Comparison of ENCODE assay signal across 12 cellular contexts in the genomic region with DNA sequence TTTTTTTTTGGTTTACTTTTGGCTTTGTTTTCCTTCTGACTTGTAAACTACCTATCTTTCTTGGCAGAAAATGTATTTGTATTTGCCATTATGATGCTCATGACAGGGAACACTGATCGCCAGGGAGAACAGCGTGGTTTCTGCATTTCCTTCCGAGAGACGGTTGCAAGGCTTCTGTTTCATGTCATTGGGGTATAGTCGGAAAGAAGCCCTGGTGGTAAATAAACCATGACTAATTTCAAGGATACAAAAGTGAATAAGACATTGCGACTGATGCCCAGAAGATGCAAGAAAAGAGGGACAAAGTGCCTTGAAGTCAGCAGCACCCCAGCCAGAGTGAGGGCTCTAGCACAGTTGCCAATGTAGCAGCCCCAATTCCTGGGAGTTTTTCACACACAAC.
"Had no signal": no experiment of that assay in that cellular context is flagged by ENCODE, and none has a peak within 500 bp of the region (broad histone marks: within the 10 kb centered on the region; RNA-seq: fewer than 3 reads in every experiment).

No MANE protein-coding gene starts in this region.

- H3K27ac Mint-ChIP-seq: activated naive CD4-positive, alpha-beta T cell treated with anti-CD3 and anti-CD28 coated beads, Interleukin-2, amount 50 U/mL, for 72 hours had no signal

- H3K4me3 Mint-ChIP-seq: activated T-cell treated with anti-CD3 and anti-CD28 coated beads, Interleukin-2, amount 50 U/mL, for 4 hours had no signal

- H3K9me3 Mint-ChIP-seq: activated naive CD4-positive, alpha-beta T cell treated with anti-CD3 and anti-CD28 coated beads, Interleukin-2, amount 50 U/mL, for 72 hours; activated T-cell treated with anti-CD3 and anti-CD28 coated beads, Interleukin-2, amount 50 U/mL, for 4 hours had no signal

- DNase-seq: activated CD4-positive, alpha-beta T cell treated with anti-CD3 and anti-CD28 coated beads, Interleukin-2, amount 50 U/mL, for 48 hours; activated CD4-positive, CD25-positive, alpha-beta regulatory T cell treated with anti-CD3 and anti-CD28 coated beads, Interleukin-2, amount 50 U/mL, for 72 hours; activated effector memory CD4-positive, alpha-beta T cell treated with Interleukin-2 at 50 U/mL for 16 hours; activated T-cell treated with anti-CD3 and anti-CD28 coated beads, Interleukin-2, amount 50 U/mL, for 4 hours; caudate nucleus; islet precursor cell; mesendoderm; psoas muscle; right lobe of liver; T-helper 9 cell; tibial artery had no signal

- H3K36me3 Mint-ChIP-seq: activated naive CD4-positive, alpha-beta T cell treated with anti-CD3 and anti-CD28 coated beads, Interleukin-2, amount 50 U/mL, for 72 hours had no signal

- ATAC-seq: activated T-cell treated with anti-CD3 and anti-CD28 coated beads, Interleukin-2, amount 50 U/mL, for 4 hours; psoas muscle; right lobe of liver had no signal
